1 cellular context compared by ENCODE assay signal in genomic region chr17:75272848-75273184, GRCh38.
TF ChIP-seq lines count a peak whose summit lies in the region.

No MANE protein-coding gene starts in this region.

TF ChIP-seq in IMR-90, 13 proteins besides CTCF, POLR2A, EP300 and RAD21:
- TF ChIP-seq SMC3 (IDR thresholded peaks at IDR 0.05; ENCODE audit: low read depth, low read length) (no peak), MAFK (IDR thresholded peaks at IDR 0.05; ENCODE audit: low read depth, low read length) (no peak), FOS (IDR thresholded peaks at IDR 0.05; ENCODE audit: low read depth, low read length) (no peak), MXI1 (IDR thresholded peaks at IDR 0.05; ENCODE audit: borderline replicate concordance, low read depth, low read length) (no peak), NFE2L2 (IDR thresholded peaks at IDR 0.05; ENCODE audit: low read depth, low read length) (no peak), USF2 (IDR thresholded peaks at IDR 0.05; ENCODE audit: low read depth, low read length) (no peak)
